Comparison of ENCODE assay signal across 1 cellular context in the genomic region with DNA sequence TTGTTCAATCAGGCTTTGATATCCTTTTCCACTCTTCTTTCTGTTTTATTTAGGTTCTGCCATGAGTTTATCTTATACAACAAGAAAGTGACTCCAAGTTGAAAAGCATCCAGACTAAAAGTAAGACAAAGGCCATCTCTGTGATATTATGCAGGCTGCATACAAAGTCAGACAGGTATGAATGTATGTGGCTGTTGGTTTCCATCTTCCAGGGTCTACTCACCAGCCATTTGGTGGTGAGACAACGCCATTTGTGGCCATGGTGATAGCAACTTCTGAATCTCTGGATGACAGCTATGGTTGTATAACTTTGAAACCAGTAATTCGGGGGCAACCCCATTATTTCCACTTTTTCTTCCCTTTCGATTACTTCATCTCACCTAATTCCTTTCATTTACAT.
TF ChIP-seq lines count a peak whose summit lies in the region.

No MANE protein-coding gene starts in this region.

TF ChIP-seq in GM12878, 131 proteins besides CTCF, POLR2A, EP300 and RAD21 (continued from another document):
- TF ChIP-seq IKZF1 (conservative IDR thresholded peaks at IDR 0.05) (no peak; the same call in 1 of the 2 replicates), GABPA (IDR thresholded peaks at IDR 0.05; ENCODE audit: low read depth) (no peak), POLR2AphosphoS2 (IDR thresholded peaks at IDR 0.05; ENCODE audit: low read depth, low read length) (no peak), DPF2 (IDR thresholded peaks at IDR 0.05) (0 out of 2 replicates have a peak, but pooled peaks have one; percentile 30), RUNX3 (IDR thresholded peaks at IDR 0.05; ENCODE audit: low read length) (peak; percentile 43; the same call in 1 of the 2 replicates), ATF7 (IDR thresholded peaks at IDR 0.05; ENCODE audit: low read depth) (peak; percentile 57; the same call in 1 of the 2 replicates), MTA3 (IDR thresholded peaks at IDR 0.05; ENCODE audit: borderline replicate concordance, low read length) (no peak)
- TF ChIP-seq, protein P1, sequence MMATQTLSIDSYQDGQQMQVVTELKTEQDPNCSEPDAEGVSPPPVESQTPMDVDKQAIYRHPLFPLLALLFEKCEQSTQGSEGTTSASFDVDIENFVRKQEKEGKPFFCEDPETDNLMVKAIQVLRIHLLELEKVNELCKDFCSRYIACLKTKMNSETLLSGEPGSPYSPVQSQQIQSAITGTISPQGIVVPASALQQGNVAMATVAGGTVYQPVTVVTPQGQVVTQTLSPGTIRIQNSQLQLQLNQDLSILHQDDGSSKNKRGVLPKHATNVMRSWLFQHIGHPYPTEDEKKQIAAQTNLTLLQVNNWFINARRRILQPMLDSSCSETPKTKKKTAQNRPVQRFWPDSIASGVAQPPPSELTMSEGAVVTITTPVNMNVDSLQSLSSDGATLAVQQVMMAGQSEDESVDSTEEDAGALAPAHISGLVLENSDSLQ (IDR thresholded peaks at IDR 0.05), result 0 out of 2 replicates have a peak, but pooled peaks have one; percentile 32
